ENCODE assay signal across 1 cellular context in the genomic region with DNA sequence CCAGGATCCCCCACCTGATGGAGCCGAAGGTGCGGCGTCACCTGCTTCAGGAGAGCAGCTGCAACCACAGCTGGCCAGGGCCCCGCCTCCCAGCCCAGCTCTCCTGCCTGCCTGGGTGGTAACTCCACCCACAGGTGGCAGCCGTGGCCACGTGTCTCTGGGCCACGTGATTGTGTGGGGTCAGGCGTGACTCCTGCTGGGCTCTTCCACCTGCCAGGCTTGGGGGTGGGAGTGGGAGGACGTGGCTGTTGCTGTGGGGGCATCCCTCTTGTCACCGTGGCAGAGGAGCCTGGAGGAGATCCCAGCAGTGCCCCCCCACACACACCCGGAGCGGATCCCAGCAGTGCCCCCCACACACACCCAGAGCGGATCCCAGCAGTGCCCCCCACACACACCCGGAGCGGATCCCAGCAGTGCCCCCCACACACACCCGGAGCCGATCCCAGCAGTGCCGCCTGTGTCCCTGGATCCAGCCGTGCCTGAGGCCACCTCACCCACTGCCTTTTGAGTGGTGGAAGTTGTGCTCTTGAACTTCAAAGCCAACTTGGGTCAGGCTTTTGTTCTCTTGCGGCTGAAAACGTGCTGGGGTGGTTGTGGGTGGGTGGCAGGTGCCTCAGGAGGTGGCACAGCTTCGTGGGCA.
TF ChIP-seq lines count a peak whose summit lies in the region.

No MANE protein-coding gene starts in this region.

TF ChIP-seq in HEK293, 187 proteins besides CTCF, POLR2A, EP300 and RAD21 (continued from another document):
- TF ChIP-seq, protein P1, sequence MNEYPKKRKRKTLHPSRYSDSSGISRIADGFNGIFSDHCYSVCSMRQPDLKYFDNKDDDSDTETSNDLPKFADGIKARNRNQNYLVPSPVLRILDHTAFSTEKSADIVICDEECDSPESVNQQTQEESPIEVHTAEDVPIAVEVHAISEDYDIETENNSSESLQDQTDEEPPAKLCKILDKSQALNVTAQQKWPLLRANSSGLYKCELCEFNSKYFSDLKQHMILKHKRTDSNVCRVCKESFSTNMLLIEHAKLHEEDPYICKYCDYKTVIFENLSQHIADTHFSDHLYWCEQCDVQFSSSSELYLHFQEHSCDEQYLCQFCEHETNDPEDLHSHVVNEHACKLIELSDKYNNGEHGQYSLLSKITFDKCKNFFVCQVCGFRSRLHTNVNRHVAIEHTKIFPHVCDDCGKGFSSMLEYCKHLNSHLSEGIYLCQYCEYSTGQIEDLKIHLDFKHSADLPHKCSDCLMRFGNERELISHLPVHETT (tag by site-specific recombination; IDR thresholded peaks at IDR 0.05): no peak
